ENCODE assay signal across 16 cellular contexts in genomic region chr1:18535391-18536210, GRCh38. TPM values are rescaled to one million over a fixed set of nuclear protein-coding genes. Genes with fewer than 3 reads are reported as not detected.
DNase-seq lines count a peak whose midpoint lies in the region; ATAC-seq and TF ChIP-seq lines count a peak whose summit lies in the region.
"Had no signal": no experiment of that assay in that cellular context is flagged by ENCODE, and none has a peak within 500 bp of the region (broad histone marks: within the 10 kb centered on the region; RNA-seq: fewer than 3 reads in every experiment).

No MANE protein-coding gene starts in this region.

- no peak overlapping the region for H3K4me3 Mint-ChIP-seq in stimulated activated effector memory CD8-positive, alpha-beta T cell treated with anti-CD3 and anti-CD28 coated beads, Interleukin-12 subunit alpha, Interleukin-12 subunit beta, amount 100 ng/mL, for 72 hours
- H3K4me3 Mint-ChIP-seq: HFFc6 had no signal

- WGBS in body of pancreas, 2 donors = 24 to 34% methylated on average over 12 to 14 of the region's 14 CpGs
- 73 to 80% (median 79%) methylated on average over 14 of the region's 14 CpGs for WGBS in ovary, 3 donors

- no peak overlapping the region for H3K27ac Mint-ChIP-seq in stimulated activated effector memory CD8-positive, alpha-beta T cell treated with anti-CD3 and anti-CD28 coated beads, Interleukin-12 subunit alpha, Interleukin-12 subunit beta, amount 100 ng/mL, for 72 hours
- H3K27ac Mint-ChIP-seq: HFFc6 had no signal

- TF ChIP-seq CTCF in body of pancreas (IDR thresholded peaks at IDR 0.05) (no peak), ovary (IDR thresholded peaks at IDR 0.05) (no peak)

- H3K9me3 ChIP-seq in body of pancreas (no peaks in the 10 kb centered on the region), ovary (no peaks in the 10 kb centered on the region)
- H3K9me3 ChIP-seq: gastroesophageal sphincter, tibial nerve had no signal

- no peaks in the 10 kb centered on the region for H3K36me3 Mint-ChIP-seq in stimulated activated effector memory CD8-positive, alpha-beta T cell treated with anti-CD3 and anti-CD28 coated beads, Interleukin-12 subunit alpha, Interleukin-12 subunit beta, amount 100 ng/mL, for 72 hours

- in situ Hi-C loops in G401 (cut with HindIII; ENCODE audit: low sequenced_read_pairs) = no loop called here

- H3K36me3 ChIP-seq in body of pancreas (replicated peaks in 1 of 2; ENCODE audit: insufficient read depth in 1 of 2, low read depth in 2 of 2) (no peaks in the 10 kb centered on the region), ovary (no peaks in the 10 kb centered on the region)
- H3K36me3 ChIP-seq: gastroesophageal sphincter, tibial nerve had no signal

- H3K4me1 Mint-ChIP-seq in stimulated activated effector memory CD8-positive, alpha-beta T cell treated with anti-CD3 and anti-CD28 coated beads, Interleukin-12 subunit alpha, Interleukin-12 subunit beta, amount 100 ng/mL, for 72 hours = no peaks in the 10 kb centered on the region

- no peaks in the 10 kb centered on the region for H3K27me3 ChIP-seq in body of pancreas
- no peaks in the 10 kb centered on the region for H3K27me3 ChIP-seq in ovary
- H3K27me3 ChIP-seq: tibial nerve had no signal

- TF ChIP-seq POLR2A in body of pancreas (IDR thresholded peaks at IDR 0.05) = no peak
- no peak for TF ChIP-seq POLR2A in ovary (IDR thresholded peaks at IDR 0.05)

- no peak for TF ChIP-seq EP300 in ovary (IDR thresholded peaks at IDR 0.05)

- DNase-seq in G401 (ENCODE audit: low spot score) (peak; percentile 75), NCI-H187 treated with DMSO at 0.1 percent for 48 hours (lab: John Stamatoyannopoulos, UW) (peak; percentile 50), body of pancreas (peak; percentile 65 to 87 (median 76)), pons (ENCODE audit: low spot score) (peak; percentile 6), ovary (no peak)
- no peak for DNase-seq in stimulated activated effector memory CD8-positive, alpha-beta T cell treated with anti-CD3 and anti-CD28 coated beads, Interleukin-12 subunit alpha, Interleukin-12 subunit beta, amount 100 ng/mL, for 72 hours (ENCODE audit: low spot score in 2 of 2)
- DNase-seq: activated naive CD4-positive, alpha-beta T cell treated with anti-CD3 and anti-CD28 coated beads, Interleukin-2, amount 50 U/mL, for 16 hours; HFFc6; NCI-H146 had no signal

- ATAC-seq in body of pancreas (peak; percentile 97), HG03378 (IDR thresholded peaks at IDR 0.05; ENCODE audit: unreplicated experiment) (no peak)
- ATAC-seq in stimulated activated effector memory CD8-positive, alpha-beta T cell treated with anti-CD3 and anti-CD28 coated beads, Interleukin-12 subunit alpha, Interleukin-12 subunit beta, amount 100 ng/mL, for 72 hours = no peak
- ATAC-seq: gastroesophageal sphincter, GM12878 had no signal

- no peak overlapping the region for H3K4me3 ChIP-seq in body of pancreas
- H3K4me3 ChIP-seq in ovary = no peak overlapping the region
- H3K4me3 ChIP-seq: gastroesophageal sphincter, GM12878, tibial nerve had no signal

- H3K27ac ChIP-seq in body of pancreas = peak overlapping the region in 3 of 4 donors; percentile 41 to 54 (median 44)
- no peak overlapping the region for H3K27ac ChIP-seq in ovary
- H3K27ac ChIP-seq: gastroesophageal sphincter, parathyroid adenoma, tibial nerve had no signal

- no peaks in the 10 kb centered on the region for H3K9me3 Mint-ChIP-seq in stimulated activated effector memory CD8-positive, alpha-beta T cell treated with anti-CD3 and anti-CD28 coated beads, Interleukin-12 subunit alpha, Interleukin-12 subunit beta, amount 100 ng/mL, for 72 hours

- intact Hi-C loops in body of pancreas (cut with DNase I) = loop anchor here (10.0 kb wide), 1 partner anchor 61 kb away; no protein-coding TSS in a partner anchor
- intact Hi-C loops in ovary (cut with DNase I) = no loop called here

- H3K4me1 ChIP-seq in body of pancreas (peaks cover 22% of the 10 kb centered on the region), ovary (ENCODE audit: insufficient read depth) (no peaks in the 10 kb centered on the region)
- H3K4me1 ChIP-seq: gastroesophageal sphincter, parathyroid adenoma, tibial nerve had no signal

RNA-seq across cellular contexts. Expression of gene KLHDC7A, which starts 54.9 kb away (rescaled TPM):
- total RNA-seq in G401 (2014; rRNA removed; shearing (Covaris generic)) = 11.2 and 12.2 TPM in 2 replicates
- total RNA-seq in body of pancreas = 1 to 10 TPM; 3.6 to 5.6 TPM
- total RNA-seq in ovary = under 1 TPM in 4 of 7 donors, not detected in 3; 0.07 to 0.92 (median 0.50) TPM
- polyA plus RNA-seq in ovary = under 1 TPM in 1 of 2 donors, not detected in 1; 0.01 TPM
- total RNA-seq: Daoy, GM12878, HFFc6 had no signal
- polyA plus RNA-seq: BJ, GM12878 had no signal

Comparison
In these comparisons a context has a peak if more than half of its experiments do, and no peak if none do; other contexts are left out.
1. DNase-seq: peak in G401 (single experiment), NCI-H187 treated with DMSO at 0.1 percent for 48 hours (single experiment), body of pancreas (4 of 4) and pons (single experiment); none in ovary (0 of 5) and stimulated activated effector memory CD8-positive, alpha-beta T cell treated with anti-CD3 and anti-CD28 coated beads, Interleukin-12 subunit alpha, Interleukin-12 subunit beta, amount 100 ng/mL, for 72 hours (0 of 2).
2. H3K27ac ChIP-seq: peak in body of pancreas (3 of 4); none in ovary (0 of 2).